8 cellular contexts compared by ENCODE assay signal in the genomic region with DNA sequence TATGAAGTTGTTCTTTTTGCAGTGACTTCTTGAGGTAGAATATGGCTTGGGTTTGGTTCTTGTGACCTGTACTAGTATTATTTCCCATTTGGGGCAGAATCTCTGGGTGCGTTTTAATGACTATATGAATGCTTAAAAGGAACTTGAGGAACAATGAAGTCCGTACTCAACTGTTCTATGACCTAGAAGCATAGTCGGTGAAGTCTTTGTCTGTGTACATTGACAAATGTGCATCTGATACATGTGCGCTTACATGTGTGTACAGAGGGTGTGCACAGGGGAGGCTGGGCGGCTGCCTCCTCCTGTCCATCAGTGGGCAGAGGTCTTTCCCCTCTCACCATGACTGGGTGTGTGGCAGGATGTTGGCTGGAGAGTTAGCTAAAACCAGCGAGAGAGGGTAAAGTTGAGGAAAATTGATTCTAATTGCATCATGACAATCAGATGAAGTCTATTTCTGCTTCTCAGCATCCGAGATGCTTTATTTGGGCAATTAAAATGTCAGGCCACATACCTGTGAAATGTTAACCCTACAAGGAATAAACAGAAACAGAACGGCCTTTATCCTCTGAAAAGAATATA. TPM values are rescaled to one million over a fixed set of nuclear protein-coding genes. Genes with fewer than 3 reads are reported as not detected.
DNase-seq lines count a peak whose midpoint lies in the region; ATAC-seq, FAIRE-seq and TF ChIP-seq lines count a peak whose summit lies in the region.

No MANE protein-coding gene starts in this region.

- ATAC-seq in heart left ventricle = no peak
- ATAC-seq in Right ventricle myocardium superior (ENCODE audit: poor library complexity) = no peak
- no peak for ATAC-seq in central memory CD8-positive, alpha-beta T cell (replicated peaks; ENCODE audit: extremely low read depth, poor library complexity, severe bottlenecking)
- no peak for ATAC-seq in GM21619 (IDR thresholded peaks at IDR 0.05; ENCODE audit: unreplicated experiment)

- WGBS in heart left ventricle, 4 donors = 29 to 46% (median 38%) methylated on average over 8 of the region's 8 CpGs
- 17% methylated on average over 3 to 4 of the region's 8 CpGs for WGBS in mesodermal cell (ENCODE audit: insufficient coverage in 2 of 2), 2 experiments
- 40% methylated on average over 8 of the region's 8 CpGs for WGBS in urinary bladder

- no peak for TF ChIP-seq CTCF in heart left ventricle (IDR thresholded peaks at IDR 0.05)

- peaks cover 5% of the 10 kb centered on the region for H3K9me3 Mint-ChIP-seq in central memory CD8-positive, alpha-beta T cell

- H3K9me3 ChIP-seq in heart left ventricle (no peaks in the 10 kb centered on the region), mesodermal cell (ENCODE audit: control insufficient read depth, low read length) (no peaks in the 10 kb centered on the region)

- H3K4me3 Mint-ChIP-seq in central memory CD8-positive, alpha-beta T cell = peak overlapping the region; percentile 80

- peaks cover 0 to 86% (median 20%) of the 10 kb centered on the region in 9 donors for H3K27me3 ChIP-seq in heart left ventricle

- peak overlapping the region; percentile 16 for H3K27ac Mint-ChIP-seq in central memory CD8-positive, alpha-beta T cell (ENCODE audit: low read depth)

- DNase-seq in heart left ventricle (no peak), Right ventricle myocardium superior (no peak), kidney glomerular epithelial cell (lab: John Stamatoyannopoulos, UW) (no peak), GM12892 (ENCODE audit: insufficient read length) (no peak)
- no peak for DNase-seq in central memory CD8-positive, alpha-beta T cell (ENCODE audit: low spot score in 2 of 2)

- H3K36me3 Mint-ChIP-seq in central memory CD8-positive, alpha-beta T cell (ENCODE audit: insufficient read depth) = peaks cover 13% of the 10 kb centered on the region

- peaks cover 97% of the 10 kb centered on the region for H3K27me3 Mint-ChIP-seq in central memory CD8-positive, alpha-beta T cell

- H3K4me1 ChIP-seq in heart left ventricle (peaks cover 0 to 29% (median 5%) of the 10 kb centered on the region in 12 donors), mesodermal cell (ENCODE audit: control insufficient read depth, insufficient read depth, low read length, poor library complexity, severe bottlenecking) (peaks cover 25% of the 10 kb centered on the region), urinary bladder (ENCODE audit: insufficient read depth) (no peaks in the 10 kb centered on the region)

- TF ChIP-seq POLR2A in heart left ventricle (IDR thresholded peaks at IDR 0.05) = no peak
- no peak for TF ChIP-seq POLR2A in GM12892 (IDR thresholded peaks at IDR 0.05; ENCODE audit: low read depth, low read length)

- FAIRE-seq in GM12892 (lab: Jason Lieb, UNC) = no peak

- peaks cover 0 to 10% (median 3%) of the 10 kb centered on the region in 9 donors for H3K36me3 ChIP-seq in heart left ventricle
- peaks cover under 1% of the 10 kb centered on the region for H3K36me3 ChIP-seq in mesodermal cell (ENCODE audit: control insufficient read depth, insufficient read depth, low read length)
- no peaks in the 10 kb centered on the region for H3K36me3 ChIP-seq in urinary bladder (ENCODE audit: insufficient read depth)

- H3K27ac ChIP-seq in heart left ventricle = peak overlapping the region; percentile 56 to 90 (median 82)
- no peak overlapping the region for H3K27ac ChIP-seq in mesodermal cell (ENCODE audit: low read depth, low read length, severe bottlenecking)
- H3K27ac ChIP-seq in urinary bladder (ENCODE audit: low read depth) = peak overlapping the region; percentile 88

- intact Hi-C loops in heart left ventricle (cut with DNase I) = loop anchor here in 5 of 10 donors (5.0 to 10.0 kb wide), 9 partner anchors 165 to 1305 kb away; no protein-coding TSS in a partner anchor
- intact Hi-C loops in Right ventricle myocardium superior (cut with DNase I) = no loop called here

- peaks cover 22% of the 10 kb centered on the region for H3K4me1 Mint-ChIP-seq in central memory CD8-positive, alpha-beta T cell

- peak overlapping the region; percentile 39 to 91 (median 78) for H3K4me3 ChIP-seq in heart left ventricle
- peak overlapping the region; percentile 43 for H3K4me3 ChIP-seq in mesodermal cell (ENCODE audit: extremely low read depth, insufficient read depth, low read length, poor library complexity, severe bottlenecking)
- peak overlapping the region; percentile 97 for H3K4me3 ChIP-seq in urinary bladder (ENCODE audit: low read depth, low read length)

RNA-seq across cellular contexts. Expression of a gene that starts 1.0 kb away (rescaled TPM):
- 10 to 100 TPM; 11.9 to 22.4 (median 16.5) TPM for total RNA-seq in heart left ventricle
- 10 to 100 TPM; 11.8 to 16.1 TPM for polyA plus RNA-seq in heart left ventricle
- total RNA-seq in Right ventricle myocardium superior = 11.0 TPM
- polyA plus RNA-seq in mesodermal cell (2013, experiment 1 of 2) = 8.3 TPM
- polyA plus RNA-seq in mesodermal cell (2013, experiment 2 of 2) = 6.9 TPM
- total RNA-seq in urinary bladder = 28.0 TPM
- 66.2 TPM for polyA plus RNA-seq in urinary bladder
- 0.70 TPM for polyA plus RNA-seq in GM12892 (2012; ENCODE audit: missing spikeins)

Comparison
In these comparisons a context has a peak if more than half of its experiments do, and no peak if none do; other contexts are left out.
1. H3K4me3 ChIP-seq: peak in every context shown above with its lines; median percentile 97 in urinary bladder; 78 in heart left ventricle; 43 in mesodermal cell.